22 cellular contexts compared by ENCODE assay signal in genomic region chr13:41503386-41503785, GRCh38. TPM values are rescaled to one million over a fixed set of nuclear protein-coding genes. Genes with fewer than 3 reads are reported as not detected.
DNase-seq lines count a peak whose midpoint lies in the region; ATAC-seq and TF ChIP-seq lines count a peak whose summit lies in the region.
"Had no signal": no experiment of that assay in that cellular context is flagged by ENCODE, and none has a peak within 500 bp of the region (broad histone marks: within the 10 kb centered on the region; RNA-seq: fewer than 3 reads in every experiment).

No MANE protein-coding gene starts in this region.

- H3K9ac ChIP-seq in IMR-90 (ENCODE audit: low read depth, low read length) (no peak overlapping the region), MM.1S (ENCODE audit: low read length) (peak overlapping the region; percentile 23; the same call in 1 of the 2 replicates)

- peaks cover 10% of the 10 kb centered on the region for H3K4me1 ChIP-seq in IMR-90 (ENCODE audit: control insufficient read depth, insufficient read depth, low read length)
- peaks cover 41% of the 10 kb centered on the region for H3K4me1 ChIP-seq in MM.1S (ENCODE audit: low read length)
- H3K4me1 ChIP-seq in esophagus muscularis mucosa = peaks cover 0 to 3% (median 0%) of the 10 kb centered on the region in 4 donors
- peaks cover 44% of the 10 kb centered on the region for H3K4me1 ChIP-seq in thymus (ENCODE audit: control insufficient read depth, insufficient read depth, low read length)

- no peak overlapping the region for H3K56ac ChIP-seq in IMR-90 (ENCODE audit: extremely low read depth, insufficient read depth, low read length)

- H3K27ac ChIP-seq in IMR-90 (ENCODE audit: insufficient read depth, low read length) = no peak overlapping the region
- H3K27ac ChIP-seq in MM.1S (ENCODE audit: low read length) = peak overlapping the region; percentile 100; the same call in 1 of the 2 replicates
- H3K27ac ChIP-seq in esophagus muscularis mucosa (replicated peaks in 1 of 4) = no peak overlapping the region
- peak overlapping the region; percentile 64 for H3K27ac ChIP-seq in thymus (ENCODE audit: low read depth)
- H3K27ac ChIP-seq: RWPE1 had no signal

- in situ Hi-C loops in IMR-90 (cut with MboI; ENCODE audit: low sequenced_read_pairs) = no loop called here

- H2BK15ac ChIP-seq in IMR-90 (ENCODE audit: low read depth, low read length) = no peak overlapping the region

- no peak for TF ChIP-seq EP300 in esophagus muscularis mucosa (IDR thresholded peaks at IDR 0.05)

- no peaks in the 10 kb centered on the region for H3K79me1 ChIP-seq in IMR-90 (ENCODE audit: low read depth in 1 of 2, low read length in 2 of 2)

- TF ChIP-seq POLR2A in IMR-90 (IDR thresholded peaks at IDR 0.05; ENCODE audit: low read depth, low read length) (no peak), esophagus muscularis mucosa (IDR thresholded peaks at IDR 0.05; ENCODE audit: low read depth) (no peak)

- DNase-seq in IMR-90 = no peak
- DNase-seq in MM.1S = no peak
- peak; percentile 37 for DNase-seq in esophagus muscularis mucosa (ENCODE audit: extremely low spot score)
- DNase-seq in DMS79 (lab: John Stamatoyannopoulos, UW) = no peak
- DNase-seq in NCI-H2081 treated with DMSO at 0.1 percent for 48 hours (lab: John Stamatoyannopoulos, UW) = no peak
- DNase-seq: C1 segment of cervical spinal cord, DMS 273 treated with DMSO at 0.1 percent for 48 hours, KBM-7, NCI-H1105, NCI-H1436 treated with DMSO at 0.1 percent for 48 hours, NCI-H187 treated with DMSO at 0.1 percent for 48 hours, NCI-H2107, NCI-H446, NCI-H524 treated with DMSO at 0.1 percent for 48 hours, NCI-H774, SHP77 treated with DMSO at 0.1 percent for 48 hours had no signal

- H3K14ac ChIP-seq in IMR-90 (replicated peaks; ENCODE audit: low read depth, low read length) = no peak overlapping the region

- POLR2A ChIA-PET in IMR-90 (lab: Charles Lee; ENCODE audit: unreplicated experiment) = no interaction called here

- H3K9me3 ChIP-seq in IMR-90 (ENCODE audit: control insufficient read depth, insufficient read depth, low read length) (no peaks in the 10 kb centered on the region), MM.1S (replicated peaks; ENCODE audit: insufficient read depth, low read length) (no peaks in the 10 kb centered on the region), esophagus muscularis mucosa (peaks cover 0 to 7% (median 0%) of the 10 kb centered on the region in 4 donors), thymus (ENCODE audit: control insufficient read depth) (no peaks in the 10 kb centered on the region)

- no peak overlapping the region for H2BK5ac ChIP-seq in IMR-90 (ENCODE audit: low read depth, low read length, poor library complexity, severe bottlenecking)

- CTCF ChIA-PET in IMR-90 (lab: Yijun Ruan, JAX) = no interaction called here

- H3K4me3 ChIP-seq in IMR-90 (ENCODE audit: insufficient read depth, low read depth, low read length) (no peak overlapping the region), MM.1S (ENCODE audit: low read length) (no peak overlapping the region), esophagus muscularis mucosa (no peak overlapping the region), thymus (ENCODE audit: low read length) (no peak overlapping the region)

- TF ChIP-seq CTCF in IMR-90 (conservative IDR thresholded peaks at IDR 0.05; ENCODE audit: low read depth, low read length) (no peak), MM.1S (IDR thresholded peaks at IDR 0.05; ENCODE audit: low read length) (no peak), esophagus muscularis mucosa (IDR thresholded peaks at IDR 0.05) (no peak)

- no TSS peak for BruUV-seq in IMR-90 (replicated peaks; lab: Mats Ljungman, UMichigan)

- H2AFZ ChIP-seq in IMR-90 (replicated peaks; ENCODE audit: low read length, poor library complexity) = no peak overlapping the region
- H2AFZ ChIP-seq in MM.1S (ENCODE audit: low read length) = no peak overlapping the region

- H4K20me1 ChIP-seq in IMR-90 (ENCODE audit: insufficient read depth, low read length) (no peaks in the 10 kb centered on the region), MM.1S (ENCODE audit: insufficient read depth, low read length) (no peaks in the 10 kb centered on the region)

- dilution Hi-C loops in IMR-90 (cut with HindIII; ENCODE audit: low sequenced_read_pairs, unreplicated experiment) = no loop called here

- WGBS in IMR-90 (ENCODE audit: extremely low coverage in 2 of 2, insufficient read length in 1 of 2), 2 experiments = 100% methylated on average over 1 of the region's 2 CpGs; no CpG with 5 or more reads in 1 of the 2 experiments
- 93% methylated on average over 2 of the region's 2 CpGs for WGBS in esophagus muscularis mucosa
- WGBS in thymus = 48% methylated on average over 2 of the region's 2 CpGs

- H3K36me3 ChIP-seq in IMR-90 (ENCODE audit: control insufficient read depth, insufficient read depth, low read length) (no peaks in the 10 kb centered on the region), MM.1S (replicated peaks; ENCODE audit: insufficient read depth, low read length) (no peaks in the 10 kb centered on the region), esophagus muscularis mucosa (no peaks in the 10 kb centered on the region), thymus (ENCODE audit: control insufficient read depth, insufficient read depth) (no peaks in the 10 kb centered on the region)

- H3K9me2 ChIP-seq in MM.1S (replicated peaks; ENCODE audit: insufficient read depth, low read length) = no peaks in the 10 kb centered on the region

- no peak overlapping the region for H4K91ac ChIP-seq in IMR-90 (ENCODE audit: insufficient read depth, low read depth, low read length)

- no peak for ATAC-seq in IMR-90 (ENCODE audit: low read depth)
- ATAC-seq in GM18498 (IDR thresholded peaks at IDR 0.05; ENCODE audit: unreplicated experiment) = no peak
- ATAC-seq: HepG2, Panc1 had no signal

- TF ChIP-seq RAD21 in IMR-90 (IDR thresholded peaks at IDR 0.05; ENCODE audit: low read length) = no peak

- peaks cover 21% of the 10 kb centered on the region for H3F3A ChIP-seq in MM.1S (ENCODE audit: insufficient read depth, low read length)

- H2AK5ac ChIP-seq in IMR-90 (ENCODE audit: low read depth, low read length) = peak overlapping the region; percentile 23

- no peak overlapping the region for H4K8ac ChIP-seq in IMR-90 (ENCODE audit: low read depth in 2 of 2, low read length in 2 of 2)

- intact Hi-C loops in IMR-90 (cut with micrococcal nuclease) = no loop called here
- intact Hi-C loops in esophagus muscularis mucosa (cut with DNase I) = no loop called here

- H3K27me3 ChIP-seq in IMR-90 (ENCODE audit: control insufficient read depth, insufficient read depth, low read length) (no peaks in the 10 kb centered on the region), MM.1S (replicated peaks; ENCODE audit: insufficient read depth, low read length) (no peaks in the 10 kb centered on the region), esophagus muscularis mucosa (no peaks in the 10 kb centered on the region), thymus (ENCODE audit: control insufficient read depth, insufficient read depth) (no peaks in the 10 kb centered on the region)

- H3K4me2 ChIP-seq in IMR-90 (ENCODE audit: low read depth, low read length) (no peak overlapping the region), MM.1S (ENCODE audit: low read depth, low read length) (peak overlapping the region; percentile 69)

- H3K23ac ChIP-seq in IMR-90 (ENCODE audit: low read depth, low read length) = no peak overlapping the region

- H3K4ac ChIP-seq in IMR-90 (ENCODE audit: low read depth, low read length) = no peak overlapping the region; the same call in 1 of the 2 replicates

- H3K9me1 ChIP-seq in IMR-90 (ENCODE audit: insufficient read depth, low read length) = peaks cover 7% of the 10 kb centered on the region

- H3K18ac ChIP-seq in IMR-90 (ENCODE audit: low read depth, low read length) = 0 out of 2 replicates have a peak overlapping the region, but pooled peaks have one; percentile 9

- H2BK20ac ChIP-seq in IMR-90 (ENCODE audit: low read depth, low read length) = peak overlapping the region; percentile 2; the same call in 1 of the 2 replicates

- H2AK9ac ChIP-seq in IMR-90 (replicated peaks; ENCODE audit: low read depth, low read length, poor library complexity) = no peak overlapping the region

- H4K5ac ChIP-seq in IMR-90 (ENCODE audit: low read depth, low read length) = no peak overlapping the region

- H2BK120ac ChIP-seq in IMR-90 (ENCODE audit: low read depth, low read length) = peak overlapping the region; percentile 36

- H3K79me2 ChIP-seq in MM.1S (ENCODE audit: low read length) = no peaks in the 10 kb centered on the region

TF ChIP-seq in IMR-90, 13 proteins besides CTCF, POLR2A, EP300 and RAD21 (continues in another document):
- no peak for TF ChIP-seq CEBPB (IDR thresholded peaks at IDR 0.05; ENCODE audit: low read depth, low read length)
- TF ChIP-seq FOS (IDR thresholded peaks at IDR 0.05; ENCODE audit: low read depth, low read length) = no peak
- TF ChIP-seq RFX5 (IDR thresholded peaks at IDR 0.05; ENCODE audit: low read depth, low read length) = no peak
- no peak for TF ChIP-seq MXI1 (IDR thresholded peaks at IDR 0.05; ENCODE audit: borderline replicate concordance, low read depth, low read length)
- no peak for TF ChIP-seq NFE2L2 (IDR thresholded peaks at IDR 0.05; ENCODE audit: low read depth, low read length)
- TF ChIP-seq ELK1 (IDR thresholded peaks at IDR 0.05; ENCODE audit: borderline replicate concordance, low read depth, low read length) = no peak
- no peak for TF ChIP-seq RCOR1 (IDR thresholded peaks at IDR 0.05; ENCODE audit: insufficient replicate concordance, low read length)
- no peak for TF ChIP-seq USF2 (IDR thresholded peaks at IDR 0.05; ENCODE audit: low read depth, low read length)

RNA-seq across cellular contexts. Expression of gene RGCC, which starts 46.0 kb away (rescaled TPM):
- 6.1 and 7.5 TPM in 2 replicates for total RNA-seq in IMR-90 (2012; rRNA removed)
- polyA plus RNA-seq in IMR-90 (2012; rRNA removed) = 7.6 and 10.6 TPM in 2 replicates
- polyA plus RNA-seq in IMR-90 (2012; cell fraction: cytosol; rRNA removed) = 4.6 and 11.3 TPM in 2 replicates
- polyA plus RNA-seq in IMR-90 (2012; cell fraction: nucleus; rRNA removed; ENCODE audit: low replicate concordance) = 6.4 and 25.4 TPM in 2 replicates
- 100 to 1,000 TPM in 1 of 4 donors, 10 to 100 TPM in 3; 56.5 to 142 (median 77.1) TPM for total RNA-seq in esophagus muscularis mucosa
- 50.1 TPM for polyA plus RNA-seq in thymus
- total RNA-seq: A673 had no signal

Comparison
In these comparisons a context has a peak if more than half of its experiments do, and no peak if none do; other contexts are left out.
1. H3K27ac ChIP-seq: peak in MM.1S (single experiment) and thymus (single experiment); none in IMR-90 (single experiment) and esophagus muscularis mucosa (0 of 4).